Comparison of ENCODE assay signal across 25 cellular contexts in genomic region chr3:53081318-53081717, GRCh38.
"Had no signal": no experiment of that assay in that cellular context is flagged by ENCODE, and none has a peak within 500 bp of the region (broad histone marks: within the 10 kb centered on the region; RNA-seq: fewer than 3 reads in every experiment).

No MANE protein-coding gene starts in this region.

- H3K27me3 Mint-ChIP-seq: effector memory CD8-positive, alpha-beta T cell; memory B cell; naive B cell had no signal

- H3K4me1 ChIP-seq: lower lobe of right lung, parathyroid adenoma, psoas muscle, spleen, thyroid gland, upper lobe of left lung had no signal

- H3K27me3 ChIP-seq: esophagus squamous epithelium, gastroesophageal sphincter, right lobe of liver, spleen, suprapubic skin, thyroid gland, upper lobe of left lung, vagina had no signal

- H3K36me3 ChIP-seq: lower lobe of right lung, right lobe of liver, suprapubic skin, thyroid gland, upper lobe of left lung, vagina had no signal

- H3K27ac ChIP-seq: epithelial cell of prostate, esophagus squamous epithelium, gastroesophageal sphincter, left ventricle myocardium inferior, lower lobe of right lung, parathyroid adenoma, psoas muscle, right lobe of liver, spleen, suprapubic skin, thyroid gland, upper lobe of left lung, vagina had no signal

- H3K27ac Mint-ChIP-seq: effector memory CD8-positive, alpha-beta T cell; memory B cell; nephron had no signal

- H3K4me1 Mint-ChIP-seq: memory B cell, naive B cell, nephron had no signal

- H3K36me3 Mint-ChIP-seq: naive B cell had no signal

- H3K9me3 Mint-ChIP-seq: effector memory CD8-positive, alpha-beta T cell; memory B cell; naive B cell; nephron had no signal

- H3K4me3 ChIP-seq: esophagus squamous epithelium, gastroesophageal sphincter, left ventricle myocardium inferior, lower lobe of right lung, psoas muscle, right lobe of liver, spleen, suprapubic skin, thyroid gland, upper lobe of left lung, vagina had no signal

- DNase-seq: effector memory CD8-positive, alpha-beta T cell; esophagus squamous epithelium; foreskin fibroblast; glutamatergic neuron; left ventricle myocardium inferior; lower lobe of right lung; midbrain; naive B cell; psoas muscle; retina; right lobe of liver; spleen; stimulated activated CD4-positive, alpha-beta T cell treated with anti-CD3 and anti-CD28 coated beads, Interleukin-15, amount 100 ng/mL, for 24 hours; stimulated activated CD4-positive, alpha-beta T cell treated with anti-CD3 and anti-CD28 coated beads, Interleukin-1b, Interleukin-23, amount 100 ng/mL, for 48 hours; stimulated activated CD4-positive, alpha-beta T cell treated with anti-CD3 and anti-CD28 coated beads, Interleukin-4, amount 100 ng/mL, for 4 hours; stimulated activated naive CD4-positive, alpha-beta T cell treated with Interleukin-2 at 50 U/mL for 16 hours; thyroid gland; upper lobe of left lung had no signal

- H3K9me3 ChIP-seq: esophagus squamous epithelium, gastroesophageal sphincter, left ventricle myocardium inferior, lower lobe of right lung, psoas muscle, right lobe of liver, spleen, suprapubic skin, thyroid gland, upper lobe of left lung, vagina had no signal

- H3K4me3 Mint-ChIP-seq: effector memory CD8-positive, alpha-beta T cell; memory B cell; naive B cell; nephron had no signal
